ENCODE assay signal across 13 cellular contexts in the genomic region with DNA sequence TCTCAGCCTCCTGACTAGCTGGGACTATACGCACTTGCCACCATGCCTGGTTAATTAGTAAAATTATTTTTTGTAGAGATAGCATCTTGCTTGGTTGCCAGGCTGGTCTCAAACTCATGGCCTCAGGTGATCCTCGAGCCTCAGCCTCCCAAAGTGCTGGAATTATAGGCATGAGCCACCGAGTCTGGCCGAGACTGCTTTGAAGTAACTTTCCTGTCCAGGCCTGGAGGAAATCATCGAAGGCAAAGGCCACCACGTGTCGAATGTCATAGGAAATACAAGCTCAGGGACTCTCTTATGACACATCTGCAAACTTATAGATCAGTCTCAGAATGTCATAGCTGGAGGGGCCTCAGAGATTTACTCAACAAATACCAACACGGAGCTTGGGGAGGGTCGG. TPM values are rescaled to one million over a fixed set of nuclear protein-coding genes. Genes with fewer than 3 reads are reported as not detected.
DNase-seq lines count a peak whose midpoint lies in the region; ATAC-seq and TF ChIP-seq lines count a peak whose summit lies in the region.
"Had no signal": no experiment of that assay in that cellular context is flagged by ENCODE, and none has a peak within 500 bp of the region (broad histone marks: within the 10 kb centered on the region; RNA-seq: fewer than 3 reads in every experiment).

No MANE protein-coding gene starts in this region.

- CTCF ChIA-PET in mammary epithelial cell (lab: Charles Lee; ENCODE audit: low non-redundant PET), result interaction anchor here (0.6 to 0.7 kb wide), 2 partner anchors 12 to 24 kb away, joined by 7 to 12 read pairs; no protein-coding TSS in a partner anchor

- no peak overlapping the region for H2BK15ac ChIP-seq in H9 (ENCODE audit: low read depth, low read length)

- ATAC-seq in lower lobe of right lung, result no peak
- no peak for ATAC-seq in stimulated activated naive B cell treated with anti-CD40 and anti-IgM and Interleukin-4, amounts not matched to agents 10 μg/mL and 1 μg/mL and 100 μg/mL, for 72 hours (replicated peaks)
- ATAC-seq in stimulated activated naive CD8-positive, alpha-beta T cell treated with anti-CD3 and anti-CD28 coated beads, Interleukin-15, amount 100 ng/mL, for 72 hours, result no peak

- H2BK20ac ChIP-seq in H9 (ENCODE audit: low read depth, low read length, poor library complexity, severe bottlenecking), result no peak overlapping the region

- peak overlapping the region; percentile 2 for H3K27ac Mint-ChIP-seq in stimulated activated naive B cell treated with anti-CD40 and anti-IgM and Interleukin-4, amounts not matched to agents 10 μg/mL and 1 μg/mL and 100 μg/mL, for 72 hours
- H3K27ac Mint-ChIP-seq in H9, result no peak overlapping the region
- peak overlapping the region in 1 of 2 donors; percentile 55 for H3K27ac Mint-ChIP-seq in stimulated activated naive CD8-positive, alpha-beta T cell treated with anti-CD3 and anti-CD28 coated beads, Interleukin-15, amount 100 ng/mL, for 72 hours
- H3K27ac Mint-ChIP-seq: activated CD4-positive, alpha-beta memory T cell treated with anti-CD3 and anti-CD28 coated beads for 36 hours had no signal

- H3K4me2 ChIP-seq in mammary epithelial cell (ENCODE audit: insufficient read depth, low read depth, low read length) (peak overlapping the region; percentile 90), H9 (ENCODE audit: insufficient read depth, insufficient read length, low read length) (no peak overlapping the region)
- H3K4me2 ChIP-seq: SK-N-SH had no signal

- 88% methylated on average over 9 of the region's 9 CpGs for WGBS in mammary epithelial cell (ENCODE audit: low coverage, missing lambda C conversion rate)
- no CpG with 5 or more reads among the region's 9 CpGs for WGBS in H9 (ENCODE audit: extremely low coverage, insufficient read length, low lambda C conversion rate)
- 70 to 89% (median 88%) methylated on average over 9 of the region's 9 CpGs for WGBS in ovary, 3 donors

- H3K4me1 Mint-ChIP-seq in stimulated activated naive B cell treated with anti-CD40 and anti-IgM and Interleukin-4, amounts not matched to agents 10 μg/mL and 1 μg/mL and 100 μg/mL, for 72 hours, result peaks cover 62 to 95% of the 10 kb centered on the region in 2 donors
- peaks cover 23 to 27% of the 10 kb centered on the region in 2 experiments for H3K4me1 Mint-ChIP-seq in H9
- peaks cover 93% of the 10 kb centered on the region for H3K4me1 Mint-ChIP-seq in stimulated activated naive CD8-positive, alpha-beta T cell treated with anti-CD3 and anti-CD28 coated beads, Interleukin-15, amount 100 ng/mL, for 72 hours

- H3K4ac ChIP-seq in H9 (ENCODE audit: low read depth, low read length), result no peak overlapping the region

- no peaks in the 10 kb centered on the region for H3K9me3 Mint-ChIP-seq in stimulated activated naive B cell treated with anti-CD40 and anti-IgM and Interleukin-4, amounts not matched to agents 10 μg/mL and 1 μg/mL and 100 μg/mL, for 72 hours
- no peaks in the 10 kb centered on the region for H3K9me3 Mint-ChIP-seq in H9
- H3K9me3 Mint-ChIP-seq in stimulated activated naive CD8-positive, alpha-beta T cell treated with anti-CD3 and anti-CD28 coated beads, Interleukin-15, amount 100 ng/mL, for 72 hours, result no peaks in the 10 kb centered on the region
- H3K9me3 Mint-ChIP-seq: activated CD4-positive, alpha-beta memory T cell treated with anti-CD3 and anti-CD28 coated beads for 36 hours had no signal

- H3K9ac ChIP-seq in mammary epithelial cell (ENCODE audit: insufficient read depth, low read length) (peak overlapping the region; percentile 47), H9 (ENCODE audit: extremely low read depth, insufficient read length, low read length) (no peak overlapping the region)
- H3K9ac ChIP-seq: SK-N-SH had no signal

- H3K4me1 ChIP-seq in Peyer's patch, result peaks cover 0 to 23% (median 5%) of the 10 kb centered on the region in 4 donors
- peaks cover 31% of the 10 kb centered on the region for H3K4me1 ChIP-seq in mammary epithelial cell (ENCODE audit: insufficient read depth, low read length)
- H3K4me1 ChIP-seq in lower lobe of right lung, result peaks cover 90% of the 10 kb centered on the region
- H3K4me1 ChIP-seq in H9 (ENCODE audit: insufficient read depth, low read length), result peaks cover 12% of the 10 kb centered on the region; the same call in 1 of the 2 replicates
- H3K4me1 ChIP-seq in ovary (ENCODE audit: insufficient read depth), result no peaks in the 10 kb centered on the region

- H3K36me3 ChIP-seq in Peyer's patch, result no peaks in the 10 kb centered on the region
- H3K36me3 ChIP-seq in mammary epithelial cell (ENCODE audit: insufficient read depth, low read length), result peaks cover 3% of the 10 kb centered on the region
- H3K36me3 ChIP-seq in lower lobe of right lung, result peaks cover 6% of the 10 kb centered on the region
- no peaks in the 10 kb centered on the region for H3K36me3 ChIP-seq in ovary

- H2AK5ac ChIP-seq in H9 (ENCODE audit: insufficient read length, low read length), result no peak overlapping the region

- H4K91ac ChIP-seq in H9 (ENCODE audit: insufficient read length, low read depth, low read length), result no peak overlapping the region

- no peak overlapping the region for H3K4me3 Mint-ChIP-seq in stimulated activated naive B cell treated with anti-CD40 and anti-IgM and Interleukin-4, amounts not matched to agents 10 μg/mL and 1 μg/mL and 100 μg/mL, for 72 hours
- H3K4me3 Mint-ChIP-seq in H9, result no peak overlapping the region
- H3K4me3 Mint-ChIP-seq in stimulated activated naive CD8-positive, alpha-beta T cell treated with anti-CD3 and anti-CD28 coated beads, Interleukin-15, amount 100 ng/mL, for 72 hours, result no peak overlapping the region
- H3K4me3 Mint-ChIP-seq: activated CD4-positive, alpha-beta memory T cell treated with anti-CD3 and anti-CD28 coated beads for 36 hours had no signal

- no peak for TF ChIP-seq CTCF in Peyer's patch (IDR thresholded peaks at IDR 0.05)
- TF ChIP-seq CTCF in mammary epithelial cell (conservative IDR thresholded peaks at IDR 0.05 in 1 of 2, IDR thresholded peaks at IDR 0.05 in 1 of 2; ENCODE audit: extremely low read depth in 1 of 2, insufficient read depth in 1 of 2, low read depth in 1 of 2, low read length in 2 of 2), result no peak
- TF ChIP-seq CTCF in lower lobe of right lung (IDR thresholded peaks at IDR 0.05), result no peak
- TF ChIP-seq CTCF in H9 (conservative IDR thresholded peaks at IDR 0.05), result no peak
- no peak for TF ChIP-seq CTCF in ovary (IDR thresholded peaks at IDR 0.05)

- peaks cover 52 to 84% of the 10 kb centered on the region in 2 donors for H3K36me3 Mint-ChIP-seq in stimulated activated naive B cell treated with anti-CD40 and anti-IgM and Interleukin-4, amounts not matched to agents 10 μg/mL and 1 μg/mL and 100 μg/mL, for 72 hours
- H3K36me3 Mint-ChIP-seq in H9 (ENCODE audit: insufficient read depth in 1 of 3, low read depth in 3 of 3), result no peaks in the 10 kb centered on the region; a peak in 2 of 7 replicates

- H3K56ac ChIP-seq in H9 (ENCODE audit: insufficient read length, low read depth, low read length), result no peak overlapping the region

- H4K20me1 ChIP-seq in mammary epithelial cell (ENCODE audit: insufficient read depth, low read length) (no peaks in the 10 kb centered on the region), H9 (ENCODE audit: control insufficient read depth, insufficient read depth, insufficient read length) (no peaks in the 10 kb centered on the region)

- TF ChIP-seq EP300 in ovary (IDR thresholded peaks at IDR 0.05), result no peak

- no peaks in the 10 kb centered on the region for H3K27me3 ChIP-seq in Peyer's patch
- H3K27me3 ChIP-seq in mammary epithelial cell (ENCODE audit: insufficient read depth, low read length), result no peaks in the 10 kb centered on the region
- no peaks in the 10 kb centered on the region for H3K27me3 ChIP-seq in lower lobe of right lung (ENCODE audit: low read depth)
- no peaks in the 10 kb centered on the region for H3K27me3 ChIP-seq in H9 (ENCODE audit: insufficient read depth, low read length)
- no peaks in the 10 kb centered on the region for H3K27me3 ChIP-seq in ovary

- H2BK12ac ChIP-seq in H9 (ENCODE audit: insufficient read length, low read depth, low read length), result no peak overlapping the region

- peaks cover 82% of the 10 kb centered on the region for H3K79me2 ChIP-seq in mammary epithelial cell (ENCODE audit: insufficient read depth, low read length)
- H3K79me2 ChIP-seq in H9 (ENCODE audit: insufficient read depth, low read length), result peaks cover 4% of the 10 kb centered on the region; the same call in 1 of the 2 replicates

- in situ Hi-C loops in mammary epithelial cell (cut with MboI; ENCODE audit: low sequenced_read_pairs in 2 of 2), result no loop called here

- intact Hi-C loops in mammary epithelial cell (cut with micrococcal nuclease), result loop anchor here (1.0 to 2.0 kb wide), 5 partner anchors 12 to 124 kb away; no protein-coding TSS in a partner anchor
- intact Hi-C loops in lower lobe of right lung (cut with DNase I), result no loop called here
- intact Hi-C loops in ovary (cut with DNase I), result no loop called here

- H3K23ac ChIP-seq in H9 (ENCODE audit: insufficient read length, low read depth, low read length), result no peak overlapping the region

- dilution Hi-C loops in mammary epithelial cell (cut with HindIII; ENCODE audit: low sequenced_read_pairs), result loop anchor here (5.0 kb wide), 1 partner anchor 93 kb away; no protein-coding TSS in a partner anchor

- H4K8ac ChIP-seq in H9 (replicated peaks; ENCODE audit: insufficient read length, low read depth, low read length), result no peak overlapping the region

- H4K5ac ChIP-seq in H9 (ENCODE audit: insufficient read length, low read depth, low read length), result no peak overlapping the region

- BruUV-seq in mammary epithelial cell (replicated peaks; lab: Mats Ljungman, UMichigan), result no TSS peak

- H3K23me2 ChIP-seq in H9 (ENCODE audit: insufficient read length, low read depth, low read length, poor library complexity, severe bottlenecking), result no peaks in the 10 kb centered on the region

- peak overlapping the region; percentile 0 to 64 (median 50) for H3K27ac ChIP-seq in Peyer's patch
- peak overlapping the region; percentile 97 for H3K27ac ChIP-seq in mammary epithelial cell (ENCODE audit: insufficient read depth, low read depth, low read length)
- peak overlapping the region; percentile 78 for H3K27ac ChIP-seq in lower lobe of right lung
- no peak overlapping the region for H3K27ac ChIP-seq in H9 (ENCODE audit: insufficient read length, low read depth, low read length)
- no peak overlapping the region for H3K27ac ChIP-seq in ovary

- H3K18ac ChIP-seq in H9 (ENCODE audit: insufficient read length, low read depth, low read length), result no peak overlapping the region

- H3K79me1 ChIP-seq in H9 (ENCODE audit: insufficient read depth, low read depth, low read length, poor library complexity, severe bottlenecking), result peaks cover 9% of the 10 kb centered on the region

- no peak overlapping the region for H2BK5ac ChIP-seq in H9 (ENCODE audit: insufficient read length, low read length)

- no peaks in the 10 kb centered on the region for H3K27me3 Mint-ChIP-seq in stimulated activated naive B cell treated with anti-CD40 and anti-IgM and Interleukin-4, amounts not matched to agents 10 μg/mL and 1 μg/mL and 100 μg/mL, for 72 hours
- H3K27me3 Mint-ChIP-seq in H9 (ENCODE audit: low read depth), result no peaks in the 10 kb centered on the region
- no peaks in the 10 kb centered on the region for H3K27me3 Mint-ChIP-seq in stimulated activated naive CD8-positive, alpha-beta T cell treated with anti-CD3 and anti-CD28 coated beads, Interleukin-15, amount 100 ng/mL, for 72 hours
- H3K27me3 Mint-ChIP-seq: activated CD4-positive, alpha-beta memory T cell treated with anti-CD3 and anti-CD28 coated beads for 36 hours had no signal

- H2BK120ac ChIP-seq in H9 (ENCODE audit: low read depth, low read length, poor library complexity, severe bottlenecking), result no peak overlapping the region

- no peak overlapping the region for H3K14ac ChIP-seq in H9 (ENCODE audit: insufficient read depth, low read length)

- TF ChIP-seq POLR2A in Peyer's patch (IDR thresholded peaks at IDR 0.05) (no peak), ovary (IDR thresholded peaks at IDR 0.05) (no peak)

- H3T11ph ChIP-seq in H9 (ENCODE audit: low read length), result no peak overlapping the region

- H3K4me3 ChIP-seq in Peyer's patch (no peak overlapping the region), mammary epithelial cell (replicated peaks in 1 of 3; ENCODE audit: insufficient read depth in 1 of 3, low read depth in 2 of 3, low read length in 3 of 3) (no peak overlapping the region), lower lobe of right lung (no peak overlapping the region), ovary (no peak overlapping the region)

- DNase-seq in Peyer's patch, result no peak
- no peak for DNase-seq in mammary epithelial cell
- no peak for DNase-seq in lower lobe of right lung
- no peak for DNase-seq in stimulated activated naive B cell treated with anti-CD40 and anti-IgM and Interleukin-4, amounts not matched to agents 10 μg/mL and 1 μg/mL and 100 μg/mL, for 72 hours
- no peak for DNase-seq in H9
- no peak for DNase-seq in stimulated activated naive CD8-positive, alpha-beta T cell treated with anti-CD3 and anti-CD28 coated beads, Interleukin-15, amount 100 ng/mL, for 72 hours
- DNase-seq in ovary, result no peak
- DNase-seq: activated CD4-positive, alpha-beta memory T cell treated with anti-CD3 and anti-CD28 coated beads for 36 hours; anterior cingulate cortex; midbrain; NCI-H526 treated with DMSO at 0.1 percent for 48 hours; SK-N-SH; stimulated activated CD4-positive, alpha-beta T cell treated with anti-CD3 and anti-CD28 coated beads, Interleukin-12 subunit alpha, Interleukin-12 subunit beta, amount 100 ng/mL, for 4 hours had no signal

- H3K9me3 ChIP-seq in Peyer's patch, result no peaks in the 10 kb centered on the region
- no peaks in the 10 kb centered on the region for H3K9me3 ChIP-seq in mammary epithelial cell (replicated peaks; ENCODE audit: insufficient read depth, low read length)
- H3K9me3 ChIP-seq in lower lobe of right lung, result no peaks in the 10 kb centered on the region
- no peaks in the 10 kb centered on the region for H3K9me3 ChIP-seq in H9 (ENCODE audit: control insufficient read depth, low read depth, low read length)
- no peaks in the 10 kb centered on the region for H3K9me3 ChIP-seq in ovary
- H3K9me3 ChIP-seq: SK-N-SH had no signal

- H2AFZ ChIP-seq in mammary epithelial cell (ENCODE audit: low read depth, low read length) (no peak overlapping the region), H9 (ENCODE audit: low read length) (no peak overlapping the region)

RNA-seq across cellular contexts. Expression of gene RAPGEF1, which starts 25.1 kb away (rescaled TPM):
- 100 to 1,000 TPM in 1 of 4 donors, 10 to 100 TPM in 3; 51.7 to 182 (median 70.7) TPM for total RNA-seq in Peyer's patch
- 10 to 100 TPM; 41.7 to 51.3 TPM for total RNA-seq in mammary epithelial cell
- 22.8 TPM for polyA plus RNA-seq in mammary epithelial cell
- polyA minus RNA-seq in mammary epithelial cell, result 29.1 TPM
- total RNA-seq in lower lobe of right lung, result 146 TPM
- total RNA-seq in H9 (2021), result 53.9 and 55.6 TPM in 2 replicates
- 10 to 100 TPM; 17.0 to 64.4 (median 37.2) TPM for total RNA-seq in ovary
- polyA plus RNA-seq in ovary, result 10 to 100 TPM; 23.6 to 33.8 TPM

Comparison
In these comparisons a context has a peak if more than half of its experiments do, and no peak if none do; other contexts are left out.
1. H3K27ac ChIP-seq: peak in Peyer's patch (4 of 4), mammary epithelial cell (single experiment) and lower lobe of right lung (single experiment); none in H9 (single experiment) and ovary (0 of 2).